Comparison of ENCODE assay signal across 8 cellular contexts in genomic region chr6:100719883-100720682, GRCh38.
DNase-seq lines count a peak whose midpoint lies in the region; ATAC-seq and TF ChIP-seq lines count a peak whose summit lies in the region.

No MANE protein-coding gene starts in this region.

- H3K4me3 Mint-ChIP-seq in CD14-positive monocyte (no peak overlapping the region), nephron (no peak overlapping the region)
- H3K4me3 Mint-ChIP-seq in activated T-helper 2 cell treated with anti-CD3 and anti-CD28 coated beads, Interferon-gamma antibody, Interleukin-2, Interleukin-4, amounts not matched to agents 10 μg/mL and 5 μg/mL and 100 μg/mL, durations not matched to agents 14 hours and 24 hours and 36 hours (ENCODE audit: low read depth), result no peak overlapping the region

- H3K4me1 Mint-ChIP-seq in CD14-positive monocyte, result peaks cover 5% of the 10 kb centered on the region
- no peaks in the 10 kb centered on the region for H3K4me1 Mint-ChIP-seq in nephron
- peaks cover 6% of the 10 kb centered on the region for H3K4me1 Mint-ChIP-seq in activated T-helper 2 cell treated with anti-CD3 and anti-CD28 coated beads, Interferon-gamma antibody, Interleukin-2, Interleukin-4, amounts not matched to agents 10 μg/mL and 5 μg/mL and 100 μg/mL, durations not matched to agents 14 hours and 24 hours and 36 hours (ENCODE audit: low read depth)

- H3K36me3 Mint-ChIP-seq in CD14-positive monocyte, result peaks cover 10 to 20% of the 10 kb centered on the region in 2 donors
- H3K36me3 Mint-ChIP-seq in nephron (ENCODE audit: low read depth), result peaks cover 14% of the 10 kb centered on the region
- H3K36me3 Mint-ChIP-seq in activated T-helper 2 cell treated with anti-CD3 and anti-CD28 coated beads, Interferon-gamma antibody, Interleukin-2, Interleukin-4, amounts not matched to agents 10 μg/mL and 5 μg/mL and 100 μg/mL, durations not matched to agents 14 hours and 24 hours and 36 hours (ENCODE audit: low read depth), result peaks cover 23% of the 10 kb centered on the region

- no peak for DNase-seq in CD14-positive monocyte (ENCODE audit: low spot score)
- peak; percentile 12 for DNase-seq in NCI-H2029 treated with DMSO at 0.1 percent for 48 hours (lab: John Stamatoyannopoulos, UW)
- DNase-seq in dedifferentiated amniotic fluid mesenchymal stem cell (ENCODE audit: extremely low spot score), result peak; percentile 44
- DNase-seq in 8988T, result no peak
- no peak for DNase-seq in activated T-helper 2 cell treated with anti-CD3 and anti-CD28 coated beads, Interferon-gamma antibody, Interleukin-2, Interleukin-4, amounts not matched to agents 10 μg/mL and 5 μg/mL and 100 μg/mL, durations not matched to agents 14 hours and 24 hours and 36 hours (ENCODE audit: low spot score)

- H3K9me3 Mint-ChIP-seq in CD14-positive monocyte (no peaks in the 10 kb centered on the region), nephron (no peaks in the 10 kb centered on the region)
- H3K9me3 Mint-ChIP-seq in activated T-helper 2 cell treated with anti-CD3 and anti-CD28 coated beads, Interferon-gamma antibody, Interleukin-2, Interleukin-4, amounts not matched to agents 10 μg/mL and 5 μg/mL and 100 μg/mL, durations not matched to agents 14 hours and 24 hours and 36 hours, result no peaks in the 10 kb centered on the region

- TF ChIP-seq CTCF in CD14-positive monocyte (IDR thresholded peaks at IDR 0.05) (peak; percentile 49), nephron (IDR thresholded peaks at IDR 0.05; ENCODE audit: unreplicated experiment in 3 of 3) (peak; percentile 33 to 48 (median 48))

- ATAC-seq in GM19468 (IDR thresholded peaks at IDR 0.05; ENCODE audit: extremely low read depth, unreplicated experiment) (peak; percentile 30), GM18861 (IDR thresholded peaks at IDR 0.05; ENCODE audit: unreplicated experiment) (no peak)

- intact Hi-C loops in CD14-positive monocyte (cut with micrococcal nuclease), result no loop called here
- intact Hi-C loops in activated T-helper 2 cell treated with anti-CD3 and anti-CD28 coated beads, Interferon-gamma antibody, Interleukin-2, Interleukin-4, amounts not matched to agents 10 μg/mL and 5 μg/mL and 100 μg/mL, durations not matched to agents 14 hours and 24 hours and 36 hours (cut with micrococcal nuclease), result no loop called here

- no peaks in the 10 kb centered on the region for H3K27me3 Mint-ChIP-seq in CD14-positive monocyte (ENCODE audit: low read depth in 3 of 3)
- H3K27me3 Mint-ChIP-seq in nephron (ENCODE audit: low read depth), result no peaks in the 10 kb centered on the region
- no peaks in the 10 kb centered on the region for H3K27me3 Mint-ChIP-seq in activated T-helper 2 cell treated with anti-CD3 and anti-CD28 coated beads, Interferon-gamma antibody, Interleukin-2, Interleukin-4, amounts not matched to agents 10 μg/mL and 5 μg/mL and 100 μg/mL, durations not matched to agents 14 hours and 24 hours and 36 hours (ENCODE audit: low read depth)

- H3K27ac Mint-ChIP-seq in CD14-positive monocyte, result peak overlapping the region in 2 of 7 donors; percentile 36 to 40
- H3K27ac Mint-ChIP-seq in nephron, result no peak overlapping the region
- H3K27ac Mint-ChIP-seq in activated T-helper 2 cell treated with anti-CD3 and anti-CD28 coated beads, Interferon-gamma antibody, Interleukin-2, Interleukin-4, amounts not matched to agents 10 μg/mL and 5 μg/mL and 100 μg/mL, durations not matched to agents 14 hours and 24 hours and 36 hours, result no peak overlapping the region

Comparison
In these comparisons a context has a peak if more than half of its experiments do, and no peak if none do; other contexts are left out.
1. DNase-seq: peak in NCI-H2029 treated with DMSO at 0.1 percent for 48 hours (single experiment) and dedifferentiated amniotic fluid mesenchymal stem cell (single experiment); none in CD14-positive monocyte (single experiment), 8988T (single experiment) and activated T-helper 2 cell treated with anti-CD3 and anti-CD28 coated beads, Interferon-gamma antibody, Interleukin-2, Interleukin-4, amounts not matched to agents 10 μg/mL and 5 μg/mL and 100 μg/mL, durations not matched to agents 14 hours and 24 hours and 36 hours (single experiment).